ENCODE assay signal across 1 cellular context in the genomic region with DNA sequence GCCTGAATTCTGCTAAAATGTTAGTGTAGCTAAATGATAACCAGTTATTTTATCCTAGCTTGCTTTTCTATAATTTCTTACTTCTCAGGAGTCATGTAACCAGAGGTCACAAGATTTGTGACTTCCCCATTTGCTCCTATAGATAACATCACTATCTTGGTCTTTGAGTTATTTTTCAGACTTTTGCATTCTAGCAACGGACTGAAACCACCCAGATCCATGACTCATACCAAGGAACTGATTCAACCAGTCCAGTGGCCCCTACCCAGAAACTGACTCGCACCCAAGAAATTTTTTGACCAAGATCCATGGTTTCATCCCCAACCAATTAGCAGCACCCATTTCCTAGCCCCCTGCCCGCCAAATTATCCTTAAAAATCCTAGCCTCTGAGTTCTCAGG.
TF ChIP-seq lines count a peak whose summit lies in the region.

No MANE protein-coding gene starts in this region.

TF ChIP-seq in SK-N-SH treated with all-trans-retinoic acid at 6 μM for 48 hours, 23 proteins besides CTCF, POLR2A, EP300 and RAD21 (continued from another document):
- TF ChIP-seq CSRNP3 (CRISPR knock-in tag; IDR thresholded peaks at IDR 0.05) (no peak), CSDC2 (CRISPR knock-in tag; IDR thresholded peaks at IDR 0.05) (no peak), OSR1 (CRISPR knock-in tag; IDR thresholded peaks at IDR 0.05) (no peak), ZFP3 (CRISPR knock-in tag; IDR thresholded peaks at IDR 0.05) (no peak)
